ENCODE assay signal across 17 cellular contexts in the genomic region with DNA sequence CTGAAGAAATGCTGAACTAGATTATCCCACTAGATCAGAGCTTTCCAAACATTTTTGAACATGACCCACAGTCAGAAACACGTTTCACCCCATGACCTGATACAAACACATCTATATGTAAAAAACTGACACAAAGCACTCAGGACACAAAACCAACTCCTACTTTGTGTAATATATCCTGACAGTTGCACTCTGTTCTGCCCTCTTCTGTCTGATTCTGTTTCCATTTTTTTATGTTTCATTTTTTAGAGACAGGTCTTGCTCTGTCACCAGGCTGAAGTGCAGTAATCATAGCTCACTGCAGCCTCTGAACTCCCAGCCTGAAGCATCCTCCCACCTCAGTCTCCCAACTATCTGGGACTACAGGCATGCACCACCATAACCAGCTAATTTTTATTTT. TPM values are rescaled to one million over a fixed set of nuclear protein-coding genes. Genes with fewer than 3 reads are reported as not detected.
DNase-seq lines count a peak whose midpoint lies in the region; ATAC-seq, FAIRE-seq and TF ChIP-seq lines count a peak whose summit lies in the region.
"Had no signal": no experiment of that assay in that cellular context is flagged by ENCODE, and none has a peak within 500 bp of the region (broad histone marks: within the 10 kb centered on the region; RNA-seq: fewer than 3 reads in every experiment).

No MANE protein-coding gene starts in this region.

- H2AFZ ChIP-seq in HepG2 (ENCODE audit: low read length) (no peak overlapping the region), OCI-LY7 (ENCODE audit: low read length) (peak overlapping the region; percentile 40; the same call in 1 of the 2 replicates), endothelial cell of umbilical vein (ENCODE audit: low read depth, low read length) (no peak overlapping the region)

- no peak overlapping the region for H3K4me3 ChIP-seq in liver (ENCODE audit: low read depth in 1 of 3, low read length in 3 of 3)
- H3K4me3 ChIP-seq in HepG2 (replicated peaks in 1 of 3; ENCODE audit: insufficient read depth in 1 of 3, low read depth in 2 of 3, low read length in 3 of 3) = no peak overlapping the region
- no peak overlapping the region for H3K4me3 ChIP-seq in OCI-LY7 (ENCODE audit: low read depth, low read length, poor library complexity, severe bottlenecking)
- no peak overlapping the region for H3K4me3 ChIP-seq in endothelial cell of umbilical vein (replicated peaks in 1 of 3; ENCODE audit: insufficient read depth in 1 of 3, low read depth in 1 of 3, low read length in 3 of 3)
- no peak overlapping the region for H3K4me3 ChIP-seq in adrenal gland
- H3K4me3 ChIP-seq: gastroesophageal sphincter, mucosa of descending colon, upper lobe of right lung had no signal

- in situ Hi-C loops in HepG2 (cut with HindIII; ENCODE audit: extremely low pct_ligation_motif_present, low pct_unique_long_range_greater_than_20kb) = loop anchor here (25.0 kb wide), 1 partner anchor 492 kb away; no protein-coding TSS in a partner anchor

- intact Hi-C loops in HepG2 (cut with micrococcal nuclease; ENCODE audit: unreplicated experiment) = no loop called here
- intact Hi-C loops in OCI-LY7 (cut with micrococcal nuclease; ENCODE audit: unreplicated experiment) = no loop called here
- intact Hi-C loops in endothelial cell of umbilical vein (cut with micrococcal nuclease) = no loop called here
- intact Hi-C loops in adrenal gland (cut with DNase I) = no loop called here

- no peaks in the 10 kb centered on the region for H4K20me1 ChIP-seq in HepG2 (ENCODE audit: insufficient read depth, low read length)
- H4K20me1 ChIP-seq in OCI-LY7 (ENCODE audit: insufficient read depth, low read length) = no peaks in the 10 kb centered on the region
- no peaks in the 10 kb centered on the region for H4K20me1 ChIP-seq in endothelial cell of umbilical vein (replicated peaks; ENCODE audit: control insufficient read depth, extremely low read depth, insufficient read depth, low read length)

- CTCF ChIA-PET in HepG2 (lab: Yijun Ruan, JAX; ENCODE audit: low intra/inter-chr PET ratio, low total read pairs) (no interaction called here), OCI-LY7 (lab: Charles Lee; ENCODE audit: unreplicated experiment) (no interaction called here), endothelial cell of umbilical vein (lab: Charles Lee) (interaction anchor here (0.8 to 4.6 kb wide), 8 partner anchors 10 to 261 kb away, joined by 3 to 55 read pairs (median 4); no protein-coding TSS in a partner anchor)

- no peak for DNase-seq in HepG2 (ENCODE audit: low spot score)
- DNase-seq in OCI-LY7 (ENCODE audit: low spot score) = peak; percentile 43
- DNase-seq in endothelial cell of umbilical vein (ENCODE audit: low read depth, low spot score) = no peak
- no peak for DNase-seq in adrenal gland
- DNase-seq in iPS-NIHi11 (ENCODE audit: low spot score) = no peak
- DNase-seq: aorta; DMS 273 treated with DMSO at 0.1 percent for 48 hours; mucosa of descending colon; NCI-H2029; NK-92 treated with Interleukin-12 subunit alpha and Interleukin-12 subunit beta, amount 100 ng/mL, for 24 hours; stimulated activated CD4-positive, alpha-beta T cell treated with anti-CD3 and anti-CD28 coated beads, Interleukin-1b, Interleukin-23, amount 100 ng/mL, for 48 hours; upper lobe of right lung had no signal

- dilution Hi-C loops in endothelial cell of umbilical vein (cut with MboI; ENCODE audit: extremely low pct_ligation_motif_present, low sequenced_read_pairs) = no loop called here

- H3K9ac ChIP-seq in liver (ENCODE audit: low read depth in 1 of 2, low read length in 2 of 2) = no peak overlapping the region
- H3K9ac ChIP-seq in HepG2 (ENCODE audit: insufficient read depth, low read depth, low read length) = no peak overlapping the region
- H3K9ac ChIP-seq in endothelial cell of umbilical vein (replicated peaks; ENCODE audit: extremely low read depth, insufficient read depth, low read length) = no peak overlapping the region

- no peaks in the 10 kb centered on the region for H3K9me1 ChIP-seq in endothelial cell of umbilical vein (replicated peaks; ENCODE audit: control insufficient read depth, extremely low read depth, insufficient read depth, low read length)

- BruUV-seq in HepG2 (replicated peaks; lab: Mats Ljungman, UMichigan) (no TSS peak), OCI-LY7 (replicated peaks; lab: Mats Ljungman, UMichigan) (no TSS peak), endothelial cell of umbilical vein (replicated peaks; lab: Mats Ljungman, UMichigan) (no TSS peak)

- TF ChIP-seq EP300 in HepG2 (IDR thresholded peaks at IDR 0.05; ENCODE audit: low read depth in 2 of 2, low read length in 2 of 2) = no peak
- TF ChIP-seq EP300 in HepG2 (CRISPR knock-in tag; IDR thresholded peaks at IDR 0.05; ENCODE audit: borderline replicate concordance) = no peak

- ATAC-seq in HepG2 = no peak
- ATAC-seq in GM19455 (IDR thresholded peaks at IDR 0.05; ENCODE audit: unreplicated experiment) = no peak
- ATAC-seq in GM19397 (IDR thresholded peaks at IDR 0.05; ENCODE audit: unreplicated experiment) = no peak
- ATAC-seq: mucosa of descending colon had no signal

- H3K27ac ChIP-seq in liver (ENCODE audit: low read depth in 1 of 2, low read length in 2 of 2) (no peak overlapping the region), HepG2 (ENCODE audit: extremely low read length, insufficient read depth, low read length) (no peak overlapping the region), OCI-LY7 (ENCODE audit: low read depth, low read length, poor library complexity, severe bottlenecking) (no peak overlapping the region), endothelial cell of umbilical vein (ENCODE audit: insufficient read depth, low read depth, low read length) (no peak overlapping the region), adrenal gland (no peak overlapping the region)
- H3K27ac ChIP-seq: gastroesophageal sphincter, HL-60, upper lobe of right lung had no signal

- H3K4me1 ChIP-seq in liver (ENCODE audit: control insufficient read depth in 4 of 4, insufficient read depth in 4 of 4, low read length in 3 of 4) (peaks cover 0 to 18% (median 10%) of the 10 kb centered on the region in 4 donors), HepG2 (ENCODE audit: insufficient read depth, low read length) (no peaks in the 10 kb centered on the region), OCI-LY7 (ENCODE audit: insufficient read depth, low read length, poor library complexity, severe bottlenecking) (peaks cover 19% of the 10 kb centered on the region), endothelial cell of umbilical vein (ENCODE audit: control insufficient read depth, extremely low read depth, insufficient read depth, low read length) (no peaks in the 10 kb centered on the region), adrenal gland (replicated peaks in 1 of 2) (no peaks in the 10 kb centered on the region)
- H3K4me1 ChIP-seq: gastroesophageal sphincter, upper lobe of right lung had no signal

- TF ChIP-seq POLR2A in HepG2 (IDR thresholded peaks at IDR 0.05; ENCODE audit: insufficient read depth in 1 of 2, low read depth in 2 of 2, low read length in 2 of 2) (no peak), endothelial cell of umbilical vein (IDR thresholded peaks at IDR 0.05; ENCODE audit: low read depth, low read length) (no peak), adrenal gland (IDR thresholded peaks at IDR 0.05) (no peak)

- H3K36me3 ChIP-seq in liver (ENCODE audit: control insufficient read depth in 4 of 4, insufficient read depth in 3 of 4, low read depth in 1 of 4, low read length in 3 of 4) (no peaks in the 10 kb centered on the region), HepG2 (replicated peaks in 1 of 2; ENCODE audit: control insufficient read depth in 1 of 2, insufficient read depth in 2 of 2, low read length in 2 of 2) (no peaks in the 10 kb centered on the region), OCI-LY7 (ENCODE audit: insufficient read depth, low read length) (no peaks in the 10 kb centered on the region), endothelial cell of umbilical vein (ENCODE audit: control insufficient read depth in 2 of 2, extremely low read depth in 1 of 2, insufficient read depth in 2 of 2, low read length in 2 of 2) (no peaks in the 10 kb centered on the region), adrenal gland (replicated peaks in 1 of 2) (no peaks in the 10 kb centered on the region)
- H3K36me3 ChIP-seq: gastroesophageal sphincter, upper lobe of right lung had no signal

- WGBS in liver = 79% methylated on average over 1 of the region's 1 CpG
- WGBS in HepG2 (ENCODE audit: low lambda C conversion rate) = 0% methylated on average over 1 of the region's 1 CpG
- 58 to 67% (median 59%) methylated on average over 1 of the region's 1 CpG for WGBS in adrenal gland, 4 donors

- no peaks in the 10 kb centered on the region for H3K9me2 ChIP-seq in OCI-LY7 (ENCODE audit: insufficient read depth, low read length)

- H3K4me2 ChIP-seq in HepG2 (ENCODE audit: low read depth, low read length) (no peak overlapping the region), OCI-LY7 (ENCODE audit: low read length) (no peak overlapping the region), endothelial cell of umbilical vein (ENCODE audit: insufficient read depth, low read length) (no peak overlapping the region)

- H3K27me3 ChIP-seq in liver (ENCODE audit: control insufficient read depth in 4 of 4, insufficient read depth in 4 of 4, low read length in 3 of 4) (no peaks in the 10 kb centered on the region), HepG2 (ENCODE audit: control insufficient read depth in 1 of 2, insufficient read depth in 2 of 2, low read length in 2 of 2) (peaks cover 2 to 19% of the 10 kb centered on the region in 2 experiments; a peak in 2 of 5 replicates), endothelial cell of umbilical vein (ENCODE audit: control insufficient read depth in 2 of 2, insufficient read depth in 2 of 2, low read length in 2 of 2) (peaks cover 12 to 19% of the 10 kb centered on the region in 2 experiments), adrenal gland (no peaks in the 10 kb centered on the region)
- H3K27me3 ChIP-seq: upper lobe of right lung had no signal

- POLR2A ChIA-PET in HepG2 (lab: Yijun Ruan, JAX) = no interaction called here
- POLR2A ChIA-PET in OCI-LY7 (lab: Charles Lee) = interaction anchor here (0.7 to 1.9 kb wide), 5 partner anchors 12 to 442 kb away, joined by 3 to 8 read pairs (median 3); no protein-coding TSS in a partner anchor
- POLR2A ChIA-PET in endothelial cell of umbilical vein (lab: Charles Lee) = no interaction called here

- no peak for TF ChIP-seq CTCF in liver (IDR thresholded peaks at IDR 0.05; ENCODE audit: low read depth, low read length, missing input control)
- no peak for TF ChIP-seq CTCF in HepG2 (CRISPR knock-in tag; IDR thresholded peaks at IDR 0.05)
- peak; percentile 66 for TF ChIP-seq CTCF in OCI-LY7 (conservative IDR thresholded peaks at IDR 0.05; ENCODE audit: low read length)
- TF ChIP-seq CTCF in endothelial cell of umbilical vein (IDR thresholded peaks at IDR 0.05; ENCODE audit: extremely low read depth in 1 of 2, insufficient read depth in 1 of 2, low read depth in 1 of 2, low read length in 2 of 2) = no peak
- TF ChIP-seq CTCF in adrenal gland (IDR thresholded peaks at IDR 0.05) = no peak

- FAIRE-seq in HepG2 (lab: Jason Lieb, UNC) (no peak), endothelial cell of umbilical vein (lab: Jason Lieb, UNC) (peak; percentile 12)

- H3K79me2 ChIP-seq in HepG2 (ENCODE audit: insufficient read depth, low read length) (no peaks in the 10 kb centered on the region), OCI-LY7 (ENCODE audit: insufficient read depth, low read depth, low read length) (no peaks in the 10 kb centered on the region), endothelial cell of umbilical vein (ENCODE audit: control insufficient read depth, insufficient read depth, low read length) (no peaks in the 10 kb centered on the region)

- TF ChIP-seq RAD21 in liver (IDR thresholded peaks at IDR 0.05) (peak; percentile 10 to 17), HepG2 (CRISPR knock-in tag; IDR thresholded peaks at IDR 0.05) (no peak)

- peaks cover 0 to under 1% (median 0%) of the 10 kb centered on the region in 4 donors for H3K9me3 ChIP-seq in liver (ENCODE audit: control insufficient read depth in 4 of 4, low read length in 3 of 4)
- H3K9me3 ChIP-seq in HepG2 (ENCODE audit: low read length) = peaks cover 2% of the 10 kb centered on the region; the same call in 1 of the 2 replicates
- H3K9me3 ChIP-seq in OCI-LY7 (ENCODE audit: low read length) = peaks cover 8% of the 10 kb centered on the region
- no peaks in the 10 kb centered on the region for H3K9me3 ChIP-seq in endothelial cell of umbilical vein (replicated peaks; ENCODE audit: control insufficient read depth, insufficient read depth, low read length)
- no peaks in the 10 kb centered on the region for H3K9me3 ChIP-seq in adrenal gland (replicated peaks in 1 of 3)
- H3K9me3 ChIP-seq: mucosa of descending colon, upper lobe of right lung had no signal

RNA-seq across cellular contexts. Expression of gene RFTN1, which starts 15.8 kb away (rescaled TPM):
- total RNA-seq in liver = 10 to 100 TPM in 1 of 2 donors, 1 to 10 TPM in 1; 4.4 to 20.4 TPM
- 10 to 100 TPM; 11.8 to 12.1 TPM for polyA plus RNA-seq in liver
- total RNA-seq in HepG2 (2016; rRNA removed; fragmentation: Illumina TruSeq; extraction: Trizol) = not detected in 2 replicates
- 0.40 TPM in 1 of 2 replicates, not detected in the other for total RNA-seq in HepG2 (2016; cell fraction: cytosol; rRNA removed; fragmentation: Illumina TruSeq; extraction: Trizol; ENCODE audit: low read depth)
- not detected in 2 replicates for total RNA-seq in HepG2 (2016; cell fraction: insoluble cytoplasmic fraction; rRNA removed; fragmentation: Illumina TruSeq; extraction: Trizol)
- not detected in 2 replicates for total RNA-seq in HepG2 (2016; cell fraction: membrane; rRNA removed; fragmentation: Illumina TruSeq; extraction: Trizol)
- not detected in 2 replicates for total RNA-seq in HepG2 (2016; cell fraction: nucleus; rRNA removed; fragmentation: Illumina TruSeq; extraction: Trizol)
- 0.24 TPM in 1 of 2 replicates, not detected in the other for polyA plus RNA-seq in HepG2 (2011; rRNA removed)
- polyA plus RNA-seq in HepG2 (2011; cell fraction: cytosol; rRNA removed) = 0.08 and 0.22 TPM in 2 replicates
- polyA plus RNA-seq in HepG2 (2011; cell fraction: nucleus; rRNA removed) = 0.23 and 0.29 TPM in 2 replicates
- 0.30 and 0.35 TPM in 2 replicates for polyA plus RNA-seq in HepG2 (2012)
- not detected in 2 replicates for polyA plus RNA-seq in HepG2 (2016; cell fraction: cytosol; fragmentation: Illumina TruSeq; extraction: Trizol; ENCODE audit: low read depth)
- polyA plus RNA-seq in HepG2 (2016; cell fraction: insoluble cytoplasmic fraction; fragmentation: Illumina TruSeq; extraction: Trizol; ENCODE audit: low read depth) = not detected in 2 replicates
- polyA plus RNA-seq in HepG2 (2016; cell fraction: membrane; fragmentation: Illumina TruSeq; extraction: Trizol; ENCODE audit: low read depth) = not detected in 2 replicates
- polyA plus RNA-seq in HepG2 (2016; cell fraction: nucleus; fragmentation: Illumina TruSeq; extraction: Trizol; ENCODE audit: insufficient read depth, low read depth) = not detected in 2 replicates
- polyA minus RNA-seq in HepG2 (2011; rRNA and poly(A)+ RNA removed; ENCODE audit: low replicate concordance) = 0.12 TPM in 1 of 2 replicates, not detected in the other
- polyA minus RNA-seq in HepG2 (2011; cell fraction: cytosol; rRNA and poly(A)+ RNA removed) = not detected in 2 replicates
- not detected in 2 replicates for polyA minus RNA-seq in HepG2 (2011; cell fraction: nucleus; rRNA and poly(A)+ RNA removed)
- total RNA-seq in OCI-LY7 (2014; rRNA removed; shearing (Covaris generic)) = 76.6 and 81.8 TPM in 2 replicates
- 138 and 152 TPM in 2 replicates for total RNA-seq in OCI-LY7 (2022)
- total RNA-seq in endothelial cell of umbilical vein = 43.3 and 45.1 TPM in 2 replicates
- polyA plus RNA-seq in endothelial cell of umbilical vein = 40.2 and 40.3 TPM in 2 replicates
- polyA plus RNA-seq in endothelial cell of umbilical vein (2011; cell fraction: cytosol; rRNA removed) = 43.9 and 50.2 TPM in 2 replicates
- 34.8 and 38.6 TPM in 2 replicates for polyA plus RNA-seq in endothelial cell of umbilical vein (2011; cell fraction: nucleus; rRNA removed)
- polyA plus RNA-seq in endothelial cell of umbilical vein (2012) = 32.9 and 37.2 TPM in 2 replicates
- 41.8 and 43.3 TPM in 2 replicates for polyA minus RNA-seq in endothelial cell of umbilical vein
- polyA minus RNA-seq in endothelial cell of umbilical vein (2011; cell fraction: cytosol; rRNA and poly(A)+ RNA removed) = not detected
- polyA minus RNA-seq in endothelial cell of umbilical vein (2011; cell fraction: nucleus; rRNA and poly(A)+ RNA removed) = 48.8 and 59.0 TPM in 2 replicates
- 10 to 100 TPM in 6 of 8 donors, 1 to 10 TPM in 2; 8.3 to 35.7 (median 23.3) TPM for total RNA-seq in adrenal gland
- 10 to 100 TPM; 10.3 to 15.6 (median 11.8) TPM for polyA plus RNA-seq in adrenal gland
